Comparison of ENCODE assay signal across 23 cellular contexts in the genomic region with DNA sequence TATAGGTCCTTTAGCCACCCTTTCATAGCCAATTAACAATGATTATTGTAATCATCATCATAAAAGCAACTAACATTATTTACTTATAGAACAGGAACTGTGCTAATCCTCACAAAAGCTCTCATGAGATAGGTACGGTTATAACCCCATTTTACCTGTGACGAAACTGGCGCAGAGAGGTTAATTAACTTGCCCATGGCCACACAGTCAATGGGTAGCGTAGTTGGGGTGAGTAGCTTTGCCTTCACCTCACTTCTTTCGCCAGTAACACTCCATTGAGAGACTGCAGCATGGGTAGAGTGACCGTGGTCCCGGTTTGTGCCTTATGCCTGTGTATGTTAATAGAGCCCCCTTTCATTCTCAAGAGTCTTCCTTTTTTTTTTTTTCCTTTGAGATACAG.
"Had no signal": no experiment of that assay in that cellular context is flagged by ENCODE, and none has a peak within 500 bp of the region (broad histone marks: within the 10 kb centered on the region; RNA-seq: fewer than 3 reads in every experiment).

No MANE protein-coding gene starts in this region.

- ATAC-seq: gastrocnemius medialis; left cardiac atrium; left lung; naive thymus-derived CD8-positive, alpha-beta T cell; psoas muscle; stimulated activated memory B cell treated with anti-CD40 and anti-IgM and Interleukin-4, amounts not matched to agents 10 μg/mL and 1 μg/mL and 100 μg/mL, for 72 hours; stimulated activated naive CD8-positive, alpha-beta T cell treated with anti-CD3 and anti-CD28 coated beads, Interleukin-15, Interleukin-2, amounts not matched to agents 100 U/mL and 50 U/mL, for 24 hours had no signal

- DNase-seq: dorsolateral prefrontal cortex; effector CD4-positive, alpha-beta T cell; foreskin fibroblast; gastrocnemius medialis; left cardiac atrium; left lung; mammary epithelial cell; mesendoderm; naive thymus-derived CD8-positive, alpha-beta T cell; occipital lobe; ovary; posterior cingulate gyrus; psoas muscle; right cardiac atrium; sigmoid colon; stimulated activated CD4-positive, alpha-beta T cell treated with anti-CD3 and anti-CD28 coated beads, Interleukin-2, amount 100 ng/mL, for 24 hours; stimulated activated CD4-positive, alpha-beta T cell treated with anti-CD3 and anti-CD28 coated beads, Interleukin-4, amount 100 ng/mL, for 24 hours; stimulated activated naive CD8-positive, alpha-beta T cell treated with anti-CD3 and anti-CD28 coated beads, Interleukin-15, Interleukin-2, amounts not matched to agents 100 U/mL and 50 U/mL, for 24 hours; substantia nigra; testis; tibial artery; upper lobe of left lung had no signal

- H3K9me3 Mint-ChIP-seq: naive thymus-derived CD8-positive, alpha-beta T cell; stimulated activated memory B cell treated with anti-CD40 and anti-IgM and Interleukin-4, amounts not matched to agents 10 μg/mL and 1 μg/mL and 100 μg/mL, for 72 hours had no signal

- H3K27ac Mint-ChIP-seq: stimulated activated memory B cell treated with anti-CD40 and anti-IgM and Interleukin-4, amounts not matched to agents 10 μg/mL and 1 μg/mL and 100 μg/mL, for 72 hours had no signal

- H3K36me3 ChIP-seq: gastrocnemius medialis, ovary had no signal

- H3K9me3 ChIP-seq: gastrocnemius medialis, left lung, ovary, psoas muscle, sigmoid colon, testis, tibial artery, upper lobe of left lung had no signal

- H3K4me1 ChIP-seq: psoas muscle, sigmoid colon, testis, tibial artery had no signal

- H3K4me3 Mint-ChIP-seq: stimulated activated memory B cell treated with anti-CD40 and anti-IgM and Interleukin-4, amounts not matched to agents 10 μg/mL and 1 μg/mL and 100 μg/mL, for 72 hours had no signal

- H3K27me3 ChIP-seq: dorsolateral prefrontal cortex, gastrocnemius medialis, left lung, ovary, sigmoid colon, testis, tibial artery, upper lobe of left lung had no signal

- H3K4me3 ChIP-seq: dorsolateral prefrontal cortex, gastrocnemius medialis, left lung, ovary, psoas muscle, sigmoid colon, testis, tibial artery, upper lobe of left lung had no signal

- H3K27ac ChIP-seq: gastrocnemius medialis, left lung, ovary, psoas muscle, sigmoid colon, testis, tibial artery, upper lobe of left lung had no signal

- H3K27me3 Mint-ChIP-seq: naive thymus-derived CD8-positive, alpha-beta T cell; stimulated activated memory B cell treated with anti-CD40 and anti-IgM and Interleukin-4, amounts not matched to agents 10 μg/mL and 1 μg/mL and 100 μg/mL, for 72 hours had no signal
